ENCODE assay signal across 7 cellular contexts in the genomic region with DNA sequence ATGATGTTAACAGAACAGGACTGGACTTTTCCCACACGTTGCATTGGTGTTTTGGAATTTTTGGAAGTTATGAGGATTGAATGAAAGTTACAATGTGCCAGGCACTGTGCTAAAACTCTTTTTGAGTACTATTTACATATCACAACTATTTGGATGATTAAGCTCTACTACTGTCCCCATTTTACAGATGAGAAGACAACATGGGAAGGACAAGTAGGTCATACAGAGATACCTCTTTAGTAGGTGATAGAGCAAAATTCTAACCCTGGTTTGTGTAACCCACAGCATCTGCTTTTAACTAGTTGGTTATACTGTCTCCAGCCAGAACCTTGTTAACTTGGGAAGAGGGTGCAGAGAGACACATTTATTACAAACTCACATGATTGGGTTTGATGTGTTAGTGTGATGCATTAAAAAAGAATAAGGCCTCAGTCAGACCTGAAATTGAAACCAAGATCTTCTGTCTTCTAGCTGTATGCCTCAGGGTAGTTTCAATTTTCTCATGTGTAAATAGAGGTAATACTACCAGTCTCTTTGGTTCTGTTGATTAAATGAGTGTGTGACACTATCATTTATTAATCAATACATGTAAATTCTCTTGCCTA. TPM values are rescaled to one million over a fixed set of nuclear protein-coding genes. Genes with fewer than 3 reads are reported as not detected.
A peak's percentile ranks its signal among the peaks of the same experiment; 100 is the strongest.
DNase-seq lines count a peak whose midpoint lies in the region; ATAC-seq and TF ChIP-seq lines count a peak whose summit lies in the region.

No MANE protein-coding gene starts in this region.

- peak overlapping the region; percentile 64 for H3K27ac ChIP-seq in naive thymus-derived CD4-positive, alpha-beta T cell (ENCODE audit: low read depth, low read length)

- H3K9me3 ChIP-seq in naive thymus-derived CD4-positive, alpha-beta T cell (ENCODE audit: control insufficient read depth in 2 of 3, low read length in 3 of 3), result no peaks in the 10 kb centered on the region

- H3K27me3 Mint-ChIP-seq in activated CD4-positive, alpha-beta memory T cell treated with anti-CD3 and anti-CD28 coated beads, Interleukin-2, amount 10 ng/mL, durations not matched to agents 7 days and 5 days, result peaks cover 4% of the 10 kb centered on the region
- peaks cover 0 to 11% (median 0%) of the 10 kb centered on the region in 5 donors for H3K27me3 Mint-ChIP-seq in naive thymus-derived CD4-positive, alpha-beta T cell

- CTCF ChIA-PET in activated CD4-positive, alpha-beta memory T cell treated with anti-CD3 and anti-CD28 coated beads, Interleukin-2, amount 10 ng/mL, durations not matched to agents 7 days and 5 days (lab: Charles Lee), result interaction anchor here (0.7 to 3.6 kb wide), 4 partner anchors 36 to 196 kb away, joined by 3 to 32 read pairs (median 15); no protein-coding TSS in a partner anchor
- CTCF ChIA-PET in naive thymus-derived CD4-positive, alpha-beta T cell (lab: Charles Lee), result interaction anchor here (0.6 to 2.4 kb wide), 4 partner anchors 10 to 1474 kb away, joined by 3 to 10 read pairs (median 5); no protein-coding TSS in a partner anchor

- ATAC-seq in GM18907 (IDR thresholded peaks at IDR 0.05; ENCODE audit: unreplicated experiment), result peak; percentile 46
- peak; percentile 33 for ATAC-seq in HG02852 (IDR thresholded peaks at IDR 0.05; ENCODE audit: unreplicated experiment)
- ATAC-seq in naive thymus-derived CD4-positive, alpha-beta T cell, result no peak

- no peak for TF ChIP-seq CTCF in lower leg skin (IDR thresholded peaks at IDR 0.05)

- DNase-seq in activated CD4-positive, alpha-beta memory T cell treated with anti-CD3 and anti-CD28 coated beads, Interleukin-2, amount 10 ng/mL, durations not matched to agents 7 days and 5 days, result no peak
- DNase-seq in naive thymus-derived CD4-positive, alpha-beta T cell, result no peak
- DNase-seq in lower leg skin (ENCODE audit: low spot score in 2 of 2) (no peak), UCSD-AML1 (lab: John Stamatoyannopoulos, UW; ENCODE audit: unreplicated experiment) (no peak), DMS53 treated with DMSO at 0.1 percent for 48 hours (lab: John Stamatoyannopoulos, UW; ENCODE audit: unreplicated experiment) (no peak)

- peak overlapping the region; percentile 80 for H3K4me3 Mint-ChIP-seq in activated CD4-positive, alpha-beta memory T cell treated with anti-CD3 and anti-CD28 coated beads, Interleukin-2, amount 10 ng/mL, durations not matched to agents 7 days and 5 days
- peak overlapping the region in 4 of 10 donors; percentile 60 to 89 (median 81) for H3K4me3 Mint-ChIP-seq in naive thymus-derived CD4-positive, alpha-beta T cell

- POLR2A ChIA-PET in activated CD4-positive, alpha-beta memory T cell treated with anti-CD3 and anti-CD28 coated beads, Interleukin-2, amount 10 ng/mL, durations not matched to agents 7 days and 5 days (lab: Charles Lee), result interaction anchor here (0.6 to 3.8 kb wide), 9 partner anchors 122 to 1099 kb away, joined by 3 to 69 read pairs (median 6); a partner anchor contains a TSS
- POLR2A ChIA-PET in naive thymus-derived CD4-positive, alpha-beta T cell (lab: Charles Lee), result interaction anchor here (0.5 to 3.8 kb wide), 4 partner anchors 117 to 449 kb away, joined by 3 to 45 read pairs (median 7); a partner anchor contains a TSS

- peaks cover 25 to 27% of the 10 kb centered on the region in 2 donors for H3K4me1 ChIP-seq in naive thymus-derived CD4-positive, alpha-beta T cell (ENCODE audit: control insufficient read depth in 2 of 2, insufficient read depth in 2 of 2, low read length in 2 of 2)

- peaks cover 9% of the 10 kb centered on the region for H3K4me1 Mint-ChIP-seq in activated CD4-positive, alpha-beta memory T cell treated with anti-CD3 and anti-CD28 coated beads, Interleukin-2, amount 10 ng/mL, durations not matched to agents 7 days and 5 days
- H3K4me1 Mint-ChIP-seq in naive thymus-derived CD4-positive, alpha-beta T cell, result peaks cover 0 to 22% (median 11%) of the 10 kb centered on the region in 7 donors

- no peak for TF ChIP-seq POLR2A in lower leg skin (IDR thresholded peaks at IDR 0.05)

- peaks cover 18% of the 10 kb centered on the region for H3K36me3 Mint-ChIP-seq in activated CD4-positive, alpha-beta memory T cell treated with anti-CD3 and anti-CD28 coated beads, Interleukin-2, amount 10 ng/mL, durations not matched to agents 7 days and 5 days (ENCODE audit: low read depth)
- H3K36me3 Mint-ChIP-seq in naive thymus-derived CD4-positive, alpha-beta T cell, result peaks cover 0 to 19% (median 5%) of the 10 kb centered on the region in 5 donors

- no peaks in the 10 kb centered on the region for H3K27me3 ChIP-seq in naive thymus-derived CD4-positive, alpha-beta T cell (ENCODE audit: control insufficient read depth in 2 of 2, insufficient read depth in 2 of 2, low read length in 2 of 2)

- intact Hi-C loops in naive thymus-derived CD4-positive, alpha-beta T cell (cut with micrococcal nuclease), result loop anchor here (2.0 to 10.0 kb wide), 10 partner anchors 249 to 1785 kb away; a partner anchor contains a TSS
- intact Hi-C loops in lower leg skin (cut with DNase I; ENCODE audit: low total_unique reads), result no loop called here

- no peaks in the 10 kb centered on the region for H3K9me3 Mint-ChIP-seq in activated CD4-positive, alpha-beta memory T cell treated with anti-CD3 and anti-CD28 coated beads, Interleukin-2, amount 10 ng/mL, durations not matched to agents 7 days and 5 days
- peaks cover 0 to 2% (median 0%) of the 10 kb centered on the region in 11 donors for H3K9me3 Mint-ChIP-seq in naive thymus-derived CD4-positive, alpha-beta T cell

- WGBS in lower leg skin, 2 donors, result 30 to 31% methylated on average over 1 of the region's 1 CpG

- peak overlapping the region; percentile 8 for H3K4me3 ChIP-seq in naive thymus-derived CD4-positive, alpha-beta T cell (ENCODE audit: low read length)
- H3K4me3 ChIP-seq in lower leg skin (ENCODE audit: low read depth, poor library complexity, severe bottlenecking), result no peak overlapping the region

- peak overlapping the region; percentile 77 for H3K27ac Mint-ChIP-seq in activated CD4-positive, alpha-beta memory T cell treated with anti-CD3 and anti-CD28 coated beads, Interleukin-2, amount 10 ng/mL, durations not matched to agents 7 days and 5 days
- H3K27ac Mint-ChIP-seq in naive thymus-derived CD4-positive, alpha-beta T cell, result peak overlapping the region in 3 of 9 donors; percentile 65 to 86 (median 74)

- peaks cover 0 to 15% (median 0%) of the 10 kb centered on the region in 3 experiments for H3K36me3 ChIP-seq in naive thymus-derived CD4-positive, alpha-beta T cell (ENCODE audit: control insufficient read depth in 2 of 3, insufficient read depth in 3 of 3, low read length in 3 of 3)

RNA-seq across cellular contexts. Expression of a gene that starts 1.4 kb away (rescaled TPM):
- total RNA-seq in activated CD4-positive, alpha-beta memory T cell treated with anti-CD3 and anti-CD28 coated beads, Interleukin-2, amount 10 ng/mL, durations not matched to agents 7 days and 5 days, result 100 to 1,000 TPM; 135 to 142 TPM
- 100 to 1,000 TPM in 1 of 5 experiments, 10 to 100 TPM in 4; 63.4 to 126 (median 76.2) TPM for total RNA-seq in naive thymus-derived CD4-positive, alpha-beta T cell
- 100 to 1,000 TPM; 155 to 277 TPM for polyA plus RNA-seq in naive thymus-derived CD4-positive, alpha-beta T cell
- 100 to 1,000 TPM; 114 to 235 (median 143) TPM for total RNA-seq in lower leg skin
